ENCODE assay signal across 23 cellular contexts in genomic region chr9:38294130-38294529, GRCh38.
"Had no signal": no experiment of that assay in that cellular context is flagged by ENCODE, and none has a peak within 500 bp of the region (broad histone marks: within the 10 kb centered on the region; RNA-seq: fewer than 3 reads in every experiment).

No MANE protein-coding gene starts in this region.

- H3K27me3 ChIP-seq: colonic mucosa, esophagus muscularis mucosa, hepatocyte, neutrophil, right atrium auricular region, stomach, thyroid gland, upper lobe of left lung, uterus had no signal

- H3K9me3 ChIP-seq: colonic mucosa, esophagus muscularis mucosa, left ventricle myocardium inferior, lower lobe of right lung, neutrophil, right atrium auricular region, stomach, thyroid gland, upper lobe of left lung, uterus had no signal

- H3K27ac Mint-ChIP-seq: naive thymus-derived CD4-positive, alpha-beta T cell had no signal

- H3K36me3 Mint-ChIP-seq: naive thymus-derived CD4-positive, alpha-beta T cell had no signal

- H3K4me3 Mint-ChIP-seq: naive thymus-derived CD4-positive, alpha-beta T cell had no signal

- H3K4me3 ChIP-seq: colonic mucosa, esophagus muscularis mucosa, hepatocyte, left ventricle myocardium inferior, lower lobe of right lung, right atrium auricular region, stomach, thyroid gland, upper lobe of left lung, uterus had no signal

- H3K9me3 Mint-ChIP-seq: naive thymus-derived CD4-positive, alpha-beta T cell had no signal

- H3K4me1 Mint-ChIP-seq: naive thymus-derived CD4-positive, alpha-beta T cell had no signal

- H3K27ac ChIP-seq: colonic mucosa, esophagus muscularis mucosa, hepatocyte, left ventricle myocardium inferior, lower lobe of right lung, neutrophil, right atrium auricular region, stomach, thyroid gland, upper lobe of left lung, uterus had no signal

- DNase-seq: colonic mucosa; effector CD8-positive, alpha-beta T cell; foreskin melanocyte; head of caudate nucleus; kidney; left cardiac atrium; left ventricle myocardium inferior; lower lobe of right lung; mesenchymal stem cell; naive thymus-derived CD4-positive, alpha-beta T cell; posterior cingulate gyrus; small intestine; stimulated activated CD4-positive, alpha-beta T cell treated with anti-CD3 and anti-CD28 coated beads, Interleukin-12 subunit alpha, Interleukin-12 subunit beta, amount 100 ng/mL, for 4 hours; stimulated activated naive CD4-positive, alpha-beta T cell; stomach; substantia nigra; thyroid gland; upper lobe of left lung had no signal

- ATAC-seq: lower lobe of right lung; naive thymus-derived CD4-positive, alpha-beta T cell had no signal

- H3K4me1 ChIP-seq: colonic mucosa, thyroid gland, upper lobe of left lung, uterus had no signal

- H3K36me3 ChIP-seq: colonic mucosa, esophagus muscularis mucosa, left ventricle myocardium inferior, lower lobe of right lung, neutrophil, right atrium auricular region, stomach, thyroid gland, upper lobe of left lung, uterus had no signal
